ENCODE assay signal across 25 cellular contexts in the genomic region with DNA sequence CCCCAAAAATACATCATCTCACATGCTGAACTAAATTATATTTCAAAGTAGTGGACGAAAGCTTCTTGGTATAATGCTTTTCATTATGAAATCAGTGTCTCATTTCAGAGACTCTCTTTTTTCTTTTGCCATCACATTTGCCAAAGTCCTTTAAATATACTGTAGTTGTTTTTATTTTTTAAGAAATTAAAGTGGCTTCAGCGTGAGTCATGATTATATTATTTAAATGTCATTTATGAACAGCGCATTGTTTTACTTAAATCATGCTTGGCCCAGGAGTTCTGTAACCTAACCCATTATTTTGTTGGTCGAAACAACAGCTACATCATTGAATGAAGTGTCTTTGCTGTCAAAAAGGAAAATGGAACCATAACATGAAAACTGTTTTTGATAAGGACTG.
"Had no signal": no experiment of that assay in that cellular context is flagged by ENCODE, and none has a peak within 500 bp of the region (broad histone marks: within the 10 kb centered on the region; RNA-seq: fewer than 3 reads in every experiment).

No MANE protein-coding gene starts in this region.

- H3K36me3 ChIP-seq: gastrocnemius medialis, lower lobe of right lung, neutrophil, prostate gland, stomach, thyroid gland had no signal

- H3K9ac ChIP-seq: parathyroid adenoma had no signal

- H3K4me1 Mint-ChIP-seq: natural killer cell, neural crest cell had no signal

- H2AFZ ChIP-seq: parathyroid adenoma had no signal

- H3K9me3 ChIP-seq: esophagus squamous epithelium, gastrocnemius medialis, lower lobe of right lung, neutrophil, prostate gland, right atrium auricular region, stomach, thyroid gland, vagina had no signal

- ATAC-seq: effector memory CD8-positive, alpha-beta T cell; gastrocnemius medialis; left ventricle myocardium superior; lower lobe of right lung; sciatic nerve; stimulated activated effector memory CD8-positive, alpha-beta T cell treated with anti-CD3 and anti-CD28 coated beads, Interleukin-12 subunit alpha, Interleukin-12 subunit beta, amount 100 ng/mL, for 72 hours had no signal

- H3K36me3 Mint-ChIP-seq: natural killer cell; stimulated activated effector memory CD8-positive, alpha-beta T cell treated with anti-CD3 and anti-CD28 coated beads, Interleukin-12 subunit alpha, Interleukin-12 subunit beta, amount 100 ng/mL, for 72 hours had no signal

- H3K27ac Mint-ChIP-seq: effector memory CD8-positive, alpha-beta T cell; natural killer cell; stimulated activated effector memory CD8-positive, alpha-beta T cell treated with anti-CD3 and anti-CD28 coated beads, Interleukin-12 subunit alpha, Interleukin-12 subunit beta, amount 100 ng/mL, for 72 hours had no signal

- H3K9me3 Mint-ChIP-seq: effector memory CD8-positive, alpha-beta T cell; natural killer cell; stimulated activated effector memory CD8-positive, alpha-beta T cell treated with anti-CD3 and anti-CD28 coated beads, Interleukin-12 subunit alpha, Interleukin-12 subunit beta, amount 100 ng/mL, for 72 hours had no signal

- H3K27me3 Mint-ChIP-seq: effector memory CD8-positive, alpha-beta T cell had no signal

- H3K4me2 ChIP-seq: smooth muscle cell had no signal

- H3K4me1 ChIP-seq: esophagus squamous epithelium, gastrocnemius medialis, lower lobe of right lung, prostate gland, stomach, thyroid gland, vagina had no signal

- H3K27ac ChIP-seq: esophagus squamous epithelium, gastrocnemius medialis, lower lobe of right lung, neutrophil, parathyroid adenoma, prostate gland, right atrium auricular region, stomach, thyroid gland, vagina had no signal

- H3K27me3 ChIP-seq: esophagus squamous epithelium, gastrocnemius medialis, neutrophil, right atrium auricular region, stomach, thyroid gland, vagina had no signal

- DNase-seq: cortex of kidney; effector memory CD8-positive, alpha-beta T cell; erythroblast; esophagus squamous epithelium; gastrocnemius medialis; head of caudate nucleus; left ventricle myocardium superior; lower lobe of right lung; natural killer cell; stimulated activated CD4-positive, alpha-beta T cell treated with anti-CD3 and anti-CD28 coated beads, Interleukin-12 subunit alpha, Interleukin-12 subunit beta, amount 100 ng/mL, for 4 hours; stimulated activated CD4-positive, alpha-beta T cell treated with anti-CD3 and anti-CD28 coated beads, Interleukin-1b, Interleukin-23, amount 100 ng/mL, for 48 hours; stimulated activated CD4-positive, alpha-beta T cell treated with anti-CD3 and anti-CD28 coated beads, Interleukin-4, amount 100 ng/mL, for 1 hour; stimulated activated naive CD4-positive, alpha-beta T cell treated with Interleukin-2 at 50 U/mL for 16 hours; stomach; thyroid gland; trophoblast cell had no signal

- H3K4me3 ChIP-seq: esophagus squamous epithelium, gastrocnemius medialis, lower lobe of right lung, prostate gland, right atrium auricular region, smooth muscle cell, stomach, thyroid gland, vagina had no signal

- H3K4me3 Mint-ChIP-seq: effector memory CD8-positive, alpha-beta T cell; natural killer cell; neural crest cell; stimulated activated effector memory CD8-positive, alpha-beta T cell treated with anti-CD3 and anti-CD28 coated beads, Interleukin-12 subunit alpha, Interleukin-12 subunit beta, amount 100 ng/mL, for 72 hours had no signal
